Comparison of ENCODE assay signal across 14 cellular contexts in the genomic region with DNA sequence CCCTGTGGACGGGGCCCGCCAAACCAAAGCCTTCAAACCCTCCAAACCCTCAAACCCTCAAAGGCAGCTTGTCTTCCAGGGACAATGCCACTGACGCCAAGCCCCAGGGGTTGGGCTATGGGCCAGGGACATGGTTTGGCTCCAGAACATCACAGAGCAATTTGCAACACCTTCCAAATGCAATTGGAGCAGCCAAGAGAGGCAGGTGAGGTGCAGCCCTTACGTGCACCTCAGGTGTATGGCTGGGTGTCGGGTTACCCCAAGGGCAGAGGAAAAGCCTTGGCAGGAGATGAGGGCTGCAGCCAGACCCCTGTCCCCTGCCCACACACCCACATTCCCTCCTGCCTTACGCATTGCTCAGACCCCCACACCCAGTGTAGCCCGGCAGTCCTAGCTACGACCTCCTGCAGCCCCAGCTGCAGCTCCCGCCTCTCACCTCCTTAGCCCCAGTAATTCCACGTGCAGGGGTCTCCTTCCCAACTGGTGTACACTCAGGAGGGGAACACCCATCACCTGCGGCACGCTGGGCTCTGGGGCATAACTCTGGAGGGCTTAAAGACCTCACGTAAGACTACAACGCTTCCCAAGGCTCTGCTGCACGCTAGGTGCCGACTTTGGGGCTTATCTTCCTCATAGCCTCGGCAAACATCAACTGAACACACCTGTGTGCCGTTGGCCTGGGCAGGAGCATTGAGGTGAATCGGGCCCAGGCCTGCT.
DNase-seq lines count a peak whose midpoint lies in the region; ATAC-seq and TF ChIP-seq lines count a peak whose summit lies in the region.
"Had no signal": no experiment of that assay in that cellular context is flagged by ENCODE, and none has a peak within 500 bp of the region (broad histone marks: within the 10 kb centered on the region; RNA-seq: fewer than 3 reads in every experiment).

No MANE protein-coding gene starts in this region.

- H3K27ac Mint-ChIP-seq in GM23338, result no peak overlapping the region
- no peak overlapping the region for H3K27ac Mint-ChIP-seq in activated naive CD4-positive, alpha-beta T cell treated with anti-CD3 and anti-CD28 coated beads, Interleukin-2, amount 50 U/mL, for 72 hours
- H3K27ac Mint-ChIP-seq in stimulated activated naive CD8-positive, alpha-beta T cell treated with anti-CD3 and anti-CD28 coated beads, Interleukin-15, amount 100 ng/mL, for 72 hours, result no peak overlapping the region
- H3K27ac Mint-ChIP-seq: activated naive CD4-positive, alpha-beta T cell treated with anti-CD3 and anti-CD28 coated beads for 36 hours had no signal

- no peaks in the 10 kb centered on the region for H3K36me3 Mint-ChIP-seq in GM23338 (ENCODE audit: low read depth)
- H3K36me3 Mint-ChIP-seq in activated naive CD4-positive, alpha-beta T cell treated with anti-CD3 and anti-CD28 coated beads, Interleukin-2, amount 50 U/mL, for 72 hours, result no peaks in the 10 kb centered on the region

- H3K4me2 ChIP-seq in GM23338, result no peak overlapping the region

- in situ Hi-C loops in gastrocnemius medialis (cut with MboI; ENCODE audit: low sequenced_read_pairs in 4 of 4), result no loop called here

- H4K20me1 ChIP-seq in GM23338 (replicated peaks; ENCODE audit: insufficient read depth), result no peaks in the 10 kb centered on the region; the same call in 1 of the 2 replicates

- TF ChIP-seq CTCF in GM23338 (conservative IDR thresholded peaks at IDR 0.05; ENCODE audit: low read depth in 2 of 2) (no peak), gastrocnemius medialis (IDR thresholded peaks at IDR 0.05 in 4 of 5, conservative IDR thresholded peaks at IDR 0.05 in 1 of 5) (no peak), GM10266 (IDR thresholded peaks at IDR 0.05; ENCODE audit: control insufficient read depth, insufficient read depth, low read depth, missing control alignments) (no peak)

- H3K27me3 ChIP-seq in GM23338 (ENCODE audit: insufficient read depth) (no peaks in the 10 kb centered on the region), esophagus (ENCODE audit: control insufficient read depth in 1 of 2, insufficient read depth in 2 of 2, low read length in 2 of 2) (no peaks in the 10 kb centered on the region), gastrocnemius medialis (no peaks in the 10 kb centered on the region), SJCRH30 (0 out of 2 replicates have a peak, but pooled peaks cover 5% of the 10 kb centered on the region)
- H3K27me3 ChIP-seq: tibial nerve had no signal

- TF ChIP-seq POLR2A in gastrocnemius medialis (IDR thresholded peaks at IDR 0.05), result no peak

- H2AFZ ChIP-seq in GM23338, result peak overlapping the region; percentile 72

- DNase-seq in GM23338 (ENCODE audit: low spot score) (peak; percentile 38), NCI-H69 (lab: John Stamatoyannopoulos, UW) (peak; percentile 53), gastrocnemius medialis (peak; percentile 56 to 76), SJCRH30 (no peak), GM10266 (ENCODE audit: extremely low spot score) (no peak)
- no peak for DNase-seq in activated naive CD4-positive, alpha-beta T cell treated with anti-CD3 and anti-CD28 coated beads, Interleukin-2, amount 50 U/mL, for 72 hours (ENCODE audit: low spot score in 2 of 2)
- no peak for DNase-seq in stimulated activated naive CD8-positive, alpha-beta T cell treated with anti-CD3 and anti-CD28 coated beads, Interleukin-15, amount 100 ng/mL, for 72 hours
- DNase-seq: activated naive CD4-positive, alpha-beta T cell treated with anti-CD3 and anti-CD28 coated beads for 36 hours; erythroblast; MM.1S; NCI-H524 treated with DMSO at 0.1 percent for 48 hours; stimulated activated CD4-positive, alpha-beta T cell treated with anti-CD3 and anti-CD28 coated beads, Interleukin-12 subunit alpha, Interleukin-12 subunit beta, amount 100 ng/mL, for 4 hours had no signal

- no peak overlapping the region for H3K27ac ChIP-seq in GM23338 (ENCODE audit: low read depth)
- peak overlapping the region; percentile 92 to 96 for H3K27ac ChIP-seq in esophagus (ENCODE audit: low read depth in 2 of 2, low read length in 1 of 2)
- H3K27ac ChIP-seq in gastrocnemius medialis, result peak overlapping the region; percentile 90 to 96 (median 94)
- no peak overlapping the region for H3K27ac ChIP-seq in SJCRH30

- no peaks in the 10 kb centered on the region for H3K9me3 Mint-ChIP-seq in GM23338
- no peaks in the 10 kb centered on the region for H3K9me3 Mint-ChIP-seq in activated naive CD4-positive, alpha-beta T cell treated with anti-CD3 and anti-CD28 coated beads, Interleukin-2, amount 50 U/mL, for 72 hours
- no peaks in the 10 kb centered on the region for H3K9me3 Mint-ChIP-seq in stimulated activated naive CD8-positive, alpha-beta T cell treated with anti-CD3 and anti-CD28 coated beads, Interleukin-15, amount 100 ng/mL, for 72 hours
- H3K9me3 Mint-ChIP-seq: activated naive CD4-positive, alpha-beta T cell treated with anti-CD3 and anti-CD28 coated beads for 36 hours had no signal

- H3K79me2 ChIP-seq in GM23338 (replicated peaks; ENCODE audit: insufficient read depth), result no peaks in the 10 kb centered on the region

- peaks cover 10% of the 10 kb centered on the region for H3K4me1 Mint-ChIP-seq in GM23338
- H3K4me1 Mint-ChIP-seq in stimulated activated naive CD8-positive, alpha-beta T cell treated with anti-CD3 and anti-CD28 coated beads, Interleukin-15, amount 100 ng/mL, for 72 hours, result no peaks in the 10 kb centered on the region

- 53 to 61% methylated on average over 19 of the region's 19 CpGs for WGBS in esophagus, 2 donors

- H3K27me3 Mint-ChIP-seq in GM23338 (ENCODE audit: insufficient read depth, low read depth, poor library complexity), result peaks cover 15% of the 10 kb centered on the region
- no peaks in the 10 kb centered on the region for H3K27me3 Mint-ChIP-seq in stimulated activated naive CD8-positive, alpha-beta T cell treated with anti-CD3 and anti-CD28 coated beads, Interleukin-15, amount 100 ng/mL, for 72 hours

- H3F3A ChIP-seq in GM23338 (replicated peaks; ENCODE audit: low read depth), result no peaks in the 10 kb centered on the region

- H3K9me3 ChIP-seq in esophagus (ENCODE audit: control insufficient read depth in 2 of 2, insufficient read depth in 1 of 2, low read depth in 1 of 2, low read length in 1 of 2) (no peaks in the 10 kb centered on the region), gastrocnemius medialis (no peaks in the 10 kb centered on the region), SJCRH30 (replicated peaks) (no peaks in the 10 kb centered on the region)
- H3K9me3 ChIP-seq: tibial nerve had no signal

- no peak overlapping the region for H3K4me3 Mint-ChIP-seq in GM23338
- H3K4me3 Mint-ChIP-seq in stimulated activated naive CD8-positive, alpha-beta T cell treated with anti-CD3 and anti-CD28 coated beads, Interleukin-15, amount 100 ng/mL, for 72 hours, result no peak overlapping the region
- H3K4me3 Mint-ChIP-seq: activated naive CD4-positive, alpha-beta T cell treated with anti-CD3 and anti-CD28 coated beads for 36 hours had no signal

- no peaks in the 10 kb centered on the region; the same call in 1 of the 2 replicates for H3K9me2 ChIP-seq in GM23338 (ENCODE audit: insufficient read depth)

- intact Hi-C loops in gastrocnemius medialis (cut with DNase I; ENCODE audit: low total_unique reads), result loop anchor here (5.0 to 10.0 kb wide), 3 partner anchors 146 to 311 kb away; no protein-coding TSS in a partner anchor

- H3K4me3 ChIP-seq in GM23338 (no peak overlapping the region), esophagus (ENCODE audit: low read depth in 1 of 2, low read length in 2 of 2) (no peak overlapping the region), gastrocnemius medialis (no peak overlapping the region), SJCRH30 (no peak overlapping the region)
- H3K4me3 ChIP-seq: tibial nerve had no signal

- ATAC-seq in GM23338 (peak; percentile 92), gastrocnemius medialis (peak in 1 of 2 donors; percentile 17)
- ATAC-seq in activated naive CD4-positive, alpha-beta T cell treated with anti-CD3 and anti-CD28 coated beads, Interleukin-2, amount 50 U/mL, for 72 hours, result no peak
- ATAC-seq in stimulated activated naive CD8-positive, alpha-beta T cell treated with anti-CD3 and anti-CD28 coated beads, Interleukin-15, amount 100 ng/mL, for 72 hours, result no peak

- H3K36me3 ChIP-seq in GM23338 (ENCODE audit: insufficient read depth), result no peaks in the 10 kb centered on the region
- H3K36me3 ChIP-seq in esophagus (ENCODE audit: control insufficient read depth in 2 of 2, insufficient read depth in 2 of 2, low read length in 1 of 2), result no peaks in the 10 kb centered on the region
- no peaks in the 10 kb centered on the region for H3K36me3 ChIP-seq in gastrocnemius medialis
- no peaks in the 10 kb centered on the region for H3K36me3 ChIP-seq in SJCRH30
- H3K36me3 ChIP-seq: tibial nerve had no signal

- H3K4me1 ChIP-seq in GM23338 (ENCODE audit: insufficient read depth) (no peaks in the 10 kb centered on the region), esophagus (ENCODE audit: control insufficient read depth in 2 of 2, insufficient read depth in 2 of 2, low read length in 1 of 2) (peaks cover 4 to 35% of the 10 kb centered on the region in 2 donors), gastrocnemius medialis (peaks cover 22 to 32% of the 10 kb centered on the region in 2 donors), SJCRH30 (no peaks in the 10 kb centered on the region)

Comparison
In these comparisons a context has a peak if more than half of its experiments do, and no peak if none do; other contexts are left out.
1. DNase-seq: peak in GM23338 (single experiment), NCI-H69 (single experiment) and gastrocnemius medialis (2 of 2); none in activated naive CD4-positive, alpha-beta T cell treated with anti-CD3 and anti-CD28 coated beads, Interleukin-2, amount 50 U/mL, for 72 hours (0 of 2), SJCRH30 (0 of 2), GM10266 (single experiment) and stimulated activated naive CD8-positive, alpha-beta T cell treated with anti-CD3 and anti-CD28 coated beads, Interleukin-15, amount 100 ng/mL, for 72 hours (0 of 2).
2. H3K27ac ChIP-seq: peak in esophagus (2 of 2) and gastrocnemius medialis (4 of 4); none in GM23338 (single experiment) and SJCRH30 (single experiment).